9 cellular contexts compared by ENCODE assay signal in the genomic region with DNA sequence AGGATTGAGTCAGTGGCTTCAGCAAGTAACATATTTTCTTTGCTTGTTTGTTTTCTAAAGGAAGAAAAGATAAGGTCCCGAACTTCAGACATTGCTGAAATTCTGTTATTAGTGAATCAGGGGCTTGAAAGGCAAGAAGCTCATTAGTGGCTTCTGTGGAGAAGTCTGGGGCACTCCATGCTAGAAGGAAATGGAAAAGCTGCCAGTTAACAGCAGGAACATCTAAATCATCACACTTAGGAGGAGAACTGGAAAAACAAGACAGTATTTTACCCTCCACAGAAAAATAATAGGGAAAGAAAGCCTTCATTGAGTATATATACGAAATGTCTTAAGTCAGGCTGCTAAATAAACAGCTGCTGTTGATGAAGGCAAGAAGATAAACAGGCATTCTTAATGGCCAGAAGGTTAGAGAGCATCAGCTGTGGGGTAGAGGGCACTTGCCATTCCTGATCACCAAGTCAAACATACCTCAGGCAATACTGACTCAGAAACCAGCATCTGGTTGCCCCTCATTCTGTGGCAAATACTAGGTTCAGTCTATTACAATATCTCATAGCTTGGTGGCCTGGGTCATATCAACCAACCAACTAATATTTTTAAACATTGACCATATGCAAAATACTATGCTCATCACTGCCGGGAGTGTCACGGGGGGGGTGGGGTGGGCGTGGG.
DNase-seq lines count a peak whose midpoint lies in the region; ATAC-seq and TF ChIP-seq lines count a peak whose summit lies in the region.
"Had no signal": no experiment of that assay in that cellular context is flagged by ENCODE, and none has a peak within 500 bp of the region (broad histone marks: within the 10 kb centered on the region; RNA-seq: fewer than 3 reads in every experiment).

No MANE protein-coding gene starts in this region.

- TF ChIP-seq CTCF in ascending aorta (IDR thresholded peaks at IDR 0.05) (no peak), smooth muscle cell (IDR thresholded peaks at IDR 0.05; ENCODE audit: borderline replicate concordance, insufficient read depth, poor library complexity, severe bottlenecking) (no peak), WERI-Rb-1 (IDR thresholded peaks at IDR 0.05; ENCODE audit: low read depth, low read length) (no peak)

- H3K4me2 ChIP-seq in smooth muscle cell, result peak overlapping the region; percentile 81

- H3K9me3 ChIP-seq in ascending aorta, result no peaks in the 10 kb centered on the region
- no peaks in the 10 kb centered on the region for H3K9me3 ChIP-seq in smooth muscle cell (replicated peaks; ENCODE audit: low read depth)
- no peaks in the 10 kb centered on the region for H3K9me3 ChIP-seq in WERI-Rb-1 (ENCODE audit: severe bottlenecking)

- H3K4me3 ChIP-seq in ascending aorta (no peak overlapping the region), smooth muscle cell (peak overlapping the region; percentile 26), WERI-Rb-1 (ENCODE audit: low read depth, low read length) (no peak overlapping the region)

- DNase-seq in GM04504 (ENCODE audit: low read depth), result peak; percentile 57
- DNase-seq in ascending aorta (ENCODE audit: low spot score in 2 of 2), result no peak
- peak; percentile 45 for DNase-seq in hepatic stellate cell (ENCODE audit: low spot score)
- no peak for DNase-seq in smooth muscle cell (lab: John Stamatoyannopoulos, UW; ENCODE audit: unreplicated experiment)
- no peak for DNase-seq in left lobe of liver (ENCODE audit: low spot score)
- DNase-seq in WERI-Rb-1, result no peak
- DNase-seq in hypothalamus (lab: John Stamatoyannopoulos, UW), result no peak
- DNase-seq: activated CD8-positive, alpha-beta T cell treated with anti-CD3 and anti-CD28 coated beads for 36 hours had no signal

- H2AFZ ChIP-seq in smooth muscle cell (ENCODE audit: low read depth), result no peak overlapping the region

- no peaks in the 10 kb centered on the region for H4K20me1 ChIP-seq in smooth muscle cell (ENCODE audit: low read depth)

- H3K9ac ChIP-seq in smooth muscle cell (ENCODE audit: low read depth), result peak overlapping the region; percentile 90

- peaks cover 33% of the 10 kb centered on the region for H3F3A ChIP-seq in smooth muscle cell (ENCODE audit: low read depth)

- H3K27me3 ChIP-seq in ascending aorta (no peaks in the 10 kb centered on the region), smooth muscle cell (ENCODE audit: low read depth) (no peaks in the 10 kb centered on the region), WERI-Rb-1 (ENCODE audit: insufficient read depth, low read depth, severe bottlenecking) (no peaks in the 10 kb centered on the region)

- H3K4me1 ChIP-seq in ascending aorta (peaks cover 4 to 18% of the 10 kb centered on the region in 2 donors), smooth muscle cell (ENCODE audit: low read depth) (peaks cover 41% of the 10 kb centered on the region)

- intact Hi-C loops in ascending aorta (cut with DNase I), result loop anchor here (2.0 to 5.0 kb wide), 3 partner anchors 37 to 141 kb away; no protein-coding TSS in a partner anchor

- H3K36me3 ChIP-seq in ascending aorta (no peaks in the 10 kb centered on the region), smooth muscle cell (ENCODE audit: low read depth) (no peaks in the 10 kb centered on the region), WERI-Rb-1 (no peaks in the 10 kb centered on the region)

- no peak for ATAC-seq in HG02642 (IDR thresholded peaks at IDR 0.05; ENCODE audit: poor library complexity, unreplicated experiment)
- ATAC-seq in left lobe of liver, result no peak
- ATAC-seq: activated CD8-positive, alpha-beta T cell treated with anti-CD3 and anti-CD28 coated beads for 36 hours had no signal

- WGBS in smooth muscle cell (ENCODE audit: low lambda C conversion rate), result 0% methylated on average over 4 of the region's 5 CpGs

- no peaks in the 10 kb centered on the region for H3K79me2 ChIP-seq in smooth muscle cell (ENCODE audit: low read depth)

- H3K27ac ChIP-seq in ascending aorta (peak overlapping the region; percentile 22 to 47), smooth muscle cell (ENCODE audit: low read depth) (peak overlapping the region; percentile 98), WERI-Rb-1 (no peak overlapping the region)

Comparison
In these comparisons a context has a peak if more than half of its experiments do, and no peak if none do; other contexts are left out.
1. DNase-seq: peak in GM04504 (single experiment) and hepatic stellate cell (single experiment); none in ascending aorta (0 of 2), smooth muscle cell (single experiment), left lobe of liver (single experiment), WERI-Rb-1 (single experiment) and hypothalamus (0 of 51).